ENCODE assay signal across 2 cellular contexts in genomic region chr22:46117206-46118199, GRCh38.
TF ChIP-seq lines count a peak whose summit lies in the region.

No MANE protein-coding gene starts in this region.

TF ChIP-seq in A549, 52 proteins besides CTCF, POLR2A, EP300 and RAD21 (continued from another document):
- no peak for TF ChIP-seq MAX (IDR thresholded peaks at IDR 0.05)
- TF ChIP-seq PBX3 (IDR thresholded peaks at IDR 0.05) = 0 out of 2 replicates have a peak, but pooled peaks have one; percentile 32
- no peak for TF ChIP-seq RARB (CRISPR knock-in tag; IDR thresholded peaks at IDR 0.05)
- no peak for TF ChIP-seq SMC3 (IDR thresholded peaks at IDR 0.05)
- TF ChIP-seq KDM1A (IDR thresholded peaks at IDR 0.05; ENCODE audit: low read depth) = peak; percentile 46; the same call in 1 of the 2 replicates
- TF ChIP-seq HDAC2 (IDR thresholded peaks at IDR 0.05) = no peak
- TF ChIP-seq ZFP36 (IDR thresholded peaks at IDR 0.05; ENCODE audit: borderline replicate concordance, partially characterized antibody) = peak; percentile 58
- TF ChIP-seq FOXS1 (CRISPR knock-in tag; IDR thresholded peaks at IDR 0.05) = no peak
- no peak for TF ChIP-seq MAFK (IDR thresholded peaks at IDR 0.05; ENCODE audit: partially characterized antibody)
- TF ChIP-seq RCOR1 (IDR thresholded peaks at IDR 0.05; ENCODE audit: low read depth, low read length) = no peak
- no peak for TF ChIP-seq NPAS2 (CRISPR knock-in tag; IDR thresholded peaks at IDR 0.05; ENCODE audit: borderline replicate concordance)

TF ChIP-seq in IMR-90, 13 proteins besides CTCF, POLR2A, EP300 and RAD21:
- no peak for TF ChIP-seq ELK1 (IDR thresholded peaks at IDR 0.05; ENCODE audit: borderline replicate concordance, low read depth, low read length)
- TF ChIP-seq RFX5 (IDR thresholded peaks at IDR 0.05; ENCODE audit: low read depth, low read length) = no peak
- TF ChIP-seq RCOR1 (IDR thresholded peaks at IDR 0.05; ENCODE audit: insufficient replicate concordance, low read length) = no peak
- no peak for TF ChIP-seq FOS (IDR thresholded peaks at IDR 0.05; ENCODE audit: low read depth, low read length)
- no peak for TF ChIP-seq NFE2L2 (IDR thresholded peaks at IDR 0.05; ENCODE audit: low read depth, low read length)
- no peak for TF ChIP-seq BHLHE40 (IDR thresholded peaks at IDR 0.05; ENCODE audit: low read depth, low read length)
- no peak for TF ChIP-seq MAFK (IDR thresholded peaks at IDR 0.05; ENCODE audit: low read depth, low read length)
- TF ChIP-seq SMC3 (IDR thresholded peaks at IDR 0.05; ENCODE audit: low read depth, low read length) = no peak
- no peak for TF ChIP-seq CHD1 (IDR thresholded peaks at IDR 0.05; ENCODE audit: low read depth, low read length)
- no peak for TF ChIP-seq MAZ (IDR thresholded peaks at IDR 0.05; ENCODE audit: borderline replicate concordance, low read depth, low read length)
- no peak for TF ChIP-seq USF2 (IDR thresholded peaks at IDR 0.05; ENCODE audit: low read depth, low read length)
- TF ChIP-seq CEBPB (IDR thresholded peaks at IDR 0.05; ENCODE audit: low read depth, low read length) = no peak
